In genomic region chr12:1812650-1813302, GRCh38 we compare ENCODE assay signal across 9 cellular contexts. TPM values are rescaled to one million over a fixed set of nuclear protein-coding genes. Genes with fewer than 3 reads are reported as not detected.
DNase-seq lines count a peak whose midpoint lies in the region; ATAC-seq and TF ChIP-seq lines count a peak whose summit lies in the region.
"Had no signal": no experiment of that assay in that cellular context is flagged by ENCODE, and none has a peak within 500 bp of the region (broad histone marks: within the 10 kb centered on the region; RNA-seq: fewer than 3 reads in every experiment).

No MANE protein-coding gene starts in this region.

- H3K27me3 Mint-ChIP-seq in activated CD4-positive, alpha-beta T cell treated with anti-CD3 and anti-CD28 coated beads for 36 hours = no peaks in the 10 kb centered on the region
- H3K27me3 Mint-ChIP-seq in WTC11 (ENCODE audit: low read depth) = no peaks in the 10 kb centered on the region; the same call in 1 of the 2 replicates

- DNase-seq in activated CD4-positive, alpha-beta T cell treated with anti-CD3 and anti-CD28 coated beads for 36 hours = no peak
- DNase-seq in activated CD4-positive, alpha-beta T cell treated with anti-CD3 and anti-CD28 coated beads, Interleukin-2, amount 50 U/mL, for 1 hour = no peak
- no peak for DNase-seq in WTC11 (ENCODE audit: low spot score)
- peak; percentile 62 for DNase-seq in hepatocyte (ENCODE audit: low spot score)
- no peak for DNase-seq in suprapubic skin (ENCODE audit: low spot score in 2 of 2)
- no peak for DNase-seq in HuH-7 (ENCODE audit: low spot score)
- DNase-seq in NCI-H187 (lab: John Stamatoyannopoulos, UW) = no peak

- H3K9me3 ChIP-seq in hepatocyte (ENCODE audit: low read depth) (no peaks in the 10 kb centered on the region), suprapubic skin (no peaks in the 10 kb centered on the region)

- H4K20me1 ChIP-seq in hepatocyte (ENCODE audit: insufficient read depth, poor library complexity, severe bottlenecking) = no peaks in the 10 kb centered on the region

- H3K4me3 ChIP-seq in hepatocyte = no peak overlapping the region
- H3K4me3 ChIP-seq in suprapubic skin = no peak overlapping the region

- H3K4me1 Mint-ChIP-seq in activated CD4-positive, alpha-beta T cell treated with anti-CD3 and anti-CD28 coated beads for 36 hours = peaks cover 9% of the 10 kb centered on the region
- peaks cover 3% of the 10 kb centered on the region; the same call in 1 of the 2 replicates for H3K4me1 Mint-ChIP-seq in WTC11

- no peaks in the 10 kb centered on the region for H3K36me3 Mint-ChIP-seq in activated CD4-positive, alpha-beta T cell treated with anti-CD3 and anti-CD28 coated beads for 36 hours (ENCODE audit: low read depth)
- H3K36me3 Mint-ChIP-seq in WTC11 = no peaks in the 10 kb centered on the region

- no peak overlapping the region for H3K4me2 ChIP-seq in hepatocyte

- no peak overlapping the region for H2AFZ ChIP-seq in hepatocyte

- H3K27me3 ChIP-seq in hepatocyte (no peaks in the 10 kb centered on the region), suprapubic skin (peaks cover 20% of the 10 kb centered on the region)

- peak; percentile 17 for ATAC-seq in activated CD4-positive, alpha-beta T cell treated with anti-CD3 and anti-CD28 coated beads for 36 hours
- ATAC-seq in WTC11 (no peak), HG03135 (IDR thresholded peaks at IDR 0.05; ENCODE audit: unreplicated experiment) (no peak)

- TF ChIP-seq EP300 in suprapubic skin (IDR thresholded peaks at IDR 0.05) = no peak

- H3K79me2 ChIP-seq in hepatocyte = no peaks in the 10 kb centered on the region

- peak overlapping the region; percentile 69 for H3K27ac ChIP-seq in hepatocyte
- H3K27ac ChIP-seq in suprapubic skin = peak overlapping the region; percentile 24
- H3K27ac ChIP-seq: 22Rv1 had no signal

- H3K4me3 Mint-ChIP-seq in activated CD4-positive, alpha-beta T cell treated with anti-CD3 and anti-CD28 coated beads for 36 hours = no peak overlapping the region
- H3K4me3 Mint-ChIP-seq in WTC11 = no peak overlapping the region

- H3K9me3 Mint-ChIP-seq in activated CD4-positive, alpha-beta T cell treated with anti-CD3 and anti-CD28 coated beads for 36 hours (ENCODE audit: low read depth) = no peaks in the 10 kb centered on the region
- H3K9me3 Mint-ChIP-seq in WTC11 = peaks cover 5% of the 10 kb centered on the region; the same call in 1 of the 2 replicates

- intact Hi-C loops in activated CD4-positive, alpha-beta T cell treated with anti-CD3 and anti-CD28 coated beads for 36 hours (cut with DNase I, micrococcal nuclease) = no loop called here

- H3K36me3 ChIP-seq in hepatocyte (replicated peaks; ENCODE audit: insufficient read depth, low read depth) = no peaks in the 10 kb centered on the region
- H3K36me3 ChIP-seq in suprapubic skin = no peaks in the 10 kb centered on the region

- no peak for TF ChIP-seq POLR2A in suprapubic skin (IDR thresholded peaks at IDR 0.05)

- POLR2A ChIA-PET in activated CD4-positive, alpha-beta T cell treated with anti-CD3 and anti-CD28 coated beads for 36 hours (lab: Charles Lee) = no interaction called here
- POLR2A ChIA-PET in WTC11 (lab: Charles Lee) = no interaction called here

- CTCF ChIA-PET in activated CD4-positive, alpha-beta T cell treated with anti-CD3 and anti-CD28 coated beads for 36 hours (lab: Charles Lee) = interaction anchor here (0.7 to 1.3 kb wide), 3 partner anchors 22 to 175 kb away, joined by 3 to 4 read pairs (median 4); no protein-coding TSS in a partner anchor
- CTCF ChIA-PET in WTC11 (lab: Charles Lee) = interaction anchor here (0.8 to 1.2 kb wide), 3 partner anchors 127 to 160 kb away, joined by 3 to 4 read pairs (median 4); no protein-coding TSS in a partner anchor

- H3K27ac Mint-ChIP-seq in activated CD4-positive, alpha-beta T cell treated with anti-CD3 and anti-CD28 coated beads for 36 hours = no peak overlapping the region
- H3K27ac Mint-ChIP-seq in WTC11 = no peak overlapping the region

- H3K4me1 ChIP-seq in hepatocyte (ENCODE audit: insufficient read depth) (peaks cover 3% of the 10 kb centered on the region), suprapubic skin (peaks cover 6% of the 10 kb centered on the region)

- WGBS in hepatocyte (ENCODE audit: low lambda C conversion rate, missing lambda C conversion rate) = 75% methylated on average over 17 of the region's 17 CpGs
- WGBS in suprapubic skin = 83% methylated on average over 17 of the region's 17 CpGs

- H3K9me2 ChIP-seq in hepatocyte (replicated peaks; ENCODE audit: insufficient read depth) = no peaks in the 10 kb centered on the region

- no peak for TF ChIP-seq CTCF in WTC11 (IDR thresholded peaks at IDR 0.05)
- no peak for TF ChIP-seq CTCF in hepatocyte (IDR thresholded peaks at IDR 0.05; ENCODE audit: poor library complexity)
- no peak for TF ChIP-seq CTCF in suprapubic skin (IDR thresholded peaks at IDR 0.05)

TF ChIP-seq in WTC11, 78 proteins besides CTCF, POLR2A, EP300 and RAD21:
- TF ChIP-seq, protein P1, sequence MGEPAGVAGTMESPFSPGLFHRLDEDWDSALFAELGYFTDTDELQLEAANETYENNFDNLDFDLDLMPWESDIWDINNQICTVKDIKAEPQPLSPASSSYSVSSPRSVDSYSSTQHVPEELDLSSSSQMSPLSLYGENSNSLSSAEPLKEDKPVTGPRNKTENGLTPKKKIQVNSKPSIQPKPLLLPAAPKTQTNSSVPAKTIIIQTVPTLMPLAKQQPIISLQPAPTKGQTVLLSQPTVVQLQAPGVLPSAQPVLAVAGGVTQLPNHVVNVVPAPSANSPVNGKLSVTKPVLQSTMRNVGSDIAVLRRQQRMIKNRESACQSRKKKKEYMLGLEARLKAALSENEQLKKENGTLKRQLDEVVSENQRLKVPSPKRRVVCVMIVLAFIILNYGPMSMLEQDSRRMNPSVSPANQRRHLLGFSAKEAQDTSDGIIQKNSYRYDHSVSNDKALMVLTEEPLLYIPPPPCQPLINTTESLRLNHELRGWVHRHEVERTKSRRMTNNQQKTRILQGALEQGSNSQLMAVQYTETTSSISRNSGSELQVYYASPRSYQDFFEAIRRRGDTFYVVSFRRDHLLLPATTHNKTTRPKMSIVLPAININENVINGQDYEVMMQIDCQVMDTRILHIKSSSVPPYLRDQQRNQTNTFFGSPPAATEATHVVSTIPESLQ (CRISPR knock-in tag; IDR thresholded peaks at IDR 0.05) = no peak
- TF ChIP-seq ZNF138 (CRISPR knock-in tag; conservative IDR thresholded peaks at IDR 0.05) = no peak
- peak; percentile 86 for TF ChIP-seq GABPB1 (CRISPR knock-in tag; IDR thresholded peaks at IDR 0.05)
- no peak for TF ChIP-seq ZNF512 (CRISPR knock-in tag; IDR thresholded peaks at IDR 0.05; ENCODE audit: borderline replicate concordance)

RNA-seq across cellular contexts. Expression of gene LRTM2, which starts 7.6 kb away (rescaled TPM):
- total RNA-seq in activated CD4-positive, alpha-beta T cell treated with anti-CD3 and anti-CD28 coated beads for 36 hours = not detected
- total RNA-seq in WTC11 (2021) (0.30 to 0.66 TPM (median 0.34 TPM) in 3 replicates), hepatocyte (not detected in 2 replicates), suprapubic skin (under 1 TPM in 1 of 4 donors, not detected in 3; 0.26 TPM)
- not detected in 2 replicates for polyA plus RNA-seq in hepatocyte
